22 cellular contexts compared by ENCODE assay signal in genomic region chr1:26848499-26848898, GRCh38. TPM values are rescaled to one million over a fixed set of nuclear protein-coding genes. Genes with fewer than 3 reads are reported as not detected.
DNase-seq lines count a peak whose midpoint lies in the region; ATAC-seq, FAIRE-seq and TF ChIP-seq lines count a peak whose summit lies in the region.
"Had no signal": no experiment of that assay in that cellular context is flagged by ENCODE, and none has a peak within 500 bp of the region (broad histone marks: within the 10 kb centered on the region; RNA-seq: fewer than 3 reads in every experiment).

No MANE protein-coding gene starts in this region.

- H3K4me1 Mint-ChIP-seq in HFFc6 (ENCODE audit: low read depth), result peaks cover 34% of the 10 kb centered on the region
- H3K4me1 Mint-ChIP-seq in activated CD4-positive, alpha-beta T cell treated with anti-CD3 and anti-CD28 coated beads for 36 hours, result peaks cover 8% of the 10 kb centered on the region
- H3K4me1 Mint-ChIP-seq: mesothelial cell of epicardium had no signal

- peak overlapping the region; percentile 99 for H3K27ac Mint-ChIP-seq in HFFc6
- H3K27ac Mint-ChIP-seq in activated CD4-positive, alpha-beta T cell treated with anti-CD3 and anti-CD28 coated beads for 36 hours, result no peak overlapping the region
- H3K27ac Mint-ChIP-seq: mesothelial cell of epicardium had no signal

- no peak overlapping the region for H2AFZ ChIP-seq in hepatocyte
- H2AFZ ChIP-seq: parathyroid adenoma had no signal

- no peak overlapping the region for H3K4me3 ChIP-seq in ascending aorta
- H3K4me3 ChIP-seq in hepatocyte, result no peak overlapping the region
- no peak overlapping the region for H3K4me3 ChIP-seq in small intestine (ENCODE audit: low read depth in 1 of 2, low read length in 2 of 2)
- H3K4me3 ChIP-seq: BLaER1 treated with 17β-estradiol and CSF1 and Interleukin-3, amounts not matched to agents 10 nM and 100 nM; thoracic aorta had no signal

- no peak for DNase-seq in HFFc6
- no peak for DNase-seq in ascending aorta (ENCODE audit: low spot score in 2 of 2)
- no peak for DNase-seq in hepatocyte (ENCODE audit: low spot score)
- DNase-seq in small intestine, result no peak
- DNase-seq in activated CD4-positive, alpha-beta T cell treated with anti-CD3 and anti-CD28 coated beads for 36 hours, result no peak
- DNase-seq in HEK293T (ENCODE audit: extremely low spot score), result no peak
- no peak for DNase-seq in DMS114 treated with DMSO at 0.1 percent for 48 hours (lab: John Stamatoyannopoulos, UW; ENCODE audit: unreplicated experiment)
- no peak for DNase-seq in activated naive CD4-positive, alpha-beta T cell treated with anti-CD3 and anti-CD28 coated beads, Interleukin-2, amount 50 U/mL, for 16 hours
- DNase-seq: activated CD4-positive, CD25-positive, alpha-beta regulatory T cell treated with anti-CD3 and anti-CD28 coated beads, Interleukin-2, amount 50 U/mL, for 72 hours; cerebellar nuclear complex; DMS79; KBM-7; NCI-H1092 treated with DMSO at 0.1 percent for 48 hours; NCI-H2107; NCI-H774 had no signal

- H3K4me2 ChIP-seq in hepatocyte, result no peak overlapping the region
- H3K4me2 ChIP-seq: BLaER1 treated with 17β-estradiol and CSF1 and Interleukin-3, amounts not matched to agents 10 nM and 100 nM had no signal

- H3K9me3 ChIP-seq in ascending aorta (no peaks in the 10 kb centered on the region), hepatocyte (ENCODE audit: low read depth) (no peaks in the 10 kb centered on the region), small intestine (ENCODE audit: control insufficient read depth, low read depth) (no peaks in the 10 kb centered on the region)
- H3K9me3 ChIP-seq: BLaER1 treated with 17β-estradiol and CSF1 and Interleukin-3, amounts not matched to agents 10 nM and 100 nM; thoracic aorta had no signal

- no peak for ATAC-seq in activated CD4-positive, alpha-beta T cell treated with anti-CD3 and anti-CD28 coated beads for 36 hours

- H3K9me3 Mint-ChIP-seq in HFFc6, result no peaks in the 10 kb centered on the region
- no peaks in the 10 kb centered on the region for H3K9me3 Mint-ChIP-seq in activated CD4-positive, alpha-beta T cell treated with anti-CD3 and anti-CD28 coated beads for 36 hours (ENCODE audit: low read depth)
- H3K9me3 Mint-ChIP-seq: mesothelial cell of epicardium had no signal

- H3K36me3 ChIP-seq in ascending aorta, result peaks cover 60 to 61% of the 10 kb centered on the region in 2 donors
- H3K36me3 ChIP-seq in hepatocyte (replicated peaks; ENCODE audit: insufficient read depth, low read depth), result no peaks in the 10 kb centered on the region
- H3K36me3 ChIP-seq in small intestine (ENCODE audit: control insufficient read depth in 2 of 2, insufficient read depth in 2 of 2, low read length in 2 of 2), result peaks cover 4 to 17% of the 10 kb centered on the region in 2 donors

- POLR2A ChIA-PET in activated CD4-positive, alpha-beta T cell treated with anti-CD3 and anti-CD28 coated beads for 36 hours (lab: Charles Lee), result interaction anchor here (1.2 kb wide), 1 partner anchor 17 kb away, joined by 11 read pairs; no protein-coding TSS in a partner anchor
- POLR2A ChIA-PET in HEK293T (lab: Yijun Ruan, JAX), result interaction anchor here (0.7 to 2.3 kb wide), 3 partner anchors 17 to 52 kb away, joined by 3 to 8 read pairs (median 3); partner anchors contain the start of genes GPATCH3 and ZDHHC18

- H3K79me2 ChIP-seq in hepatocyte, result peaks cover 3% of the 10 kb centered on the region
- H3K79me2 ChIP-seq: parathyroid adenoma had no signal

- no peak overlapping the region for H3K4me3 Mint-ChIP-seq in HFFc6
- no peak overlapping the region for H3K4me3 Mint-ChIP-seq in activated CD4-positive, alpha-beta T cell treated with anti-CD3 and anti-CD28 coated beads for 36 hours
- H3K4me3 Mint-ChIP-seq: mesothelial cell of epicardium had no signal

- H3K9me2 ChIP-seq in hepatocyte (replicated peaks; ENCODE audit: insufficient read depth), result no peaks in the 10 kb centered on the region

- TF ChIP-seq CTCF in HFFc6 (IDR thresholded peaks at IDR 0.05), result no peak
- TF ChIP-seq CTCF in ascending aorta (IDR thresholded peaks at IDR 0.05), result no peak
- no peak for TF ChIP-seq CTCF in hepatocyte (IDR thresholded peaks at IDR 0.05; ENCODE audit: poor library complexity)

- 94% methylated on average over 10 of the region's 10 CpGs for WGBS in hepatocyte (ENCODE audit: low lambda C conversion rate, missing lambda C conversion rate)
- 70 to 88% (median 72%) methylated on average over 10 of the region's 10 CpGs for WGBS in small intestine, 3 donors

- H3K36me3 Mint-ChIP-seq in HFFc6 (ENCODE audit: low read depth), result peaks cover 28% of the 10 kb centered on the region
- H3K36me3 Mint-ChIP-seq in activated CD4-positive, alpha-beta T cell treated with anti-CD3 and anti-CD28 coated beads for 36 hours (ENCODE audit: low read depth), result peaks cover 60% of the 10 kb centered on the region

- peaks cover 0 to 8% of the 10 kb centered on the region in 2 donors for H3K4me1 ChIP-seq in ascending aorta
- no peaks in the 10 kb centered on the region for H3K4me1 ChIP-seq in hepatocyte (ENCODE audit: insufficient read depth)
- peaks cover 0 to 3% of the 10 kb centered on the region in 2 donors for H3K4me1 ChIP-seq in small intestine (ENCODE audit: control insufficient read depth in 2 of 2, insufficient read depth in 1 of 2, low read depth in 1 of 2, low read length in 1 of 2)
- H3K4me1 ChIP-seq: BLaER1 treated with 17β-estradiol and CSF1 and Interleukin-3, amounts not matched to agents 10 nM and 100 nM; parathyroid adenoma had no signal

- intact Hi-C loops in ascending aorta (cut with DNase I), result no loop called here
- intact Hi-C loops in activated CD4-positive, alpha-beta T cell treated with anti-CD3 and anti-CD28 coated beads for 36 hours (cut with DNase I, micrococcal nuclease), result no loop called here

- H4K20me1 ChIP-seq in hepatocyte (ENCODE audit: insufficient read depth, poor library complexity, severe bottlenecking), result no peaks in the 10 kb centered on the region

- no peaks in the 10 kb centered on the region; the same call in 1 of the 2 replicates for H3K27me3 Mint-ChIP-seq in HFFc6 (ENCODE audit: insufficient read depth)
- no peaks in the 10 kb centered on the region for H3K27me3 Mint-ChIP-seq in activated CD4-positive, alpha-beta T cell treated with anti-CD3 and anti-CD28 coated beads for 36 hours

- peak overlapping the region; percentile 60 to 76 for H3K27ac ChIP-seq in ascending aorta
- H3K27ac ChIP-seq in hepatocyte, result peak overlapping the region; percentile 71
- H3K27ac ChIP-seq in small intestine (ENCODE audit: low read depth in 1 of 2, low read length in 1 of 2), result peak overlapping the region; percentile 81 to 88
- H3K27ac ChIP-seq: BLaER1 treated with 17β-estradiol and CSF1 and Interleukin-3, amounts not matched to agents 10 nM and 100 nM; HL-60; parathyroid adenoma had no signal

- FAIRE-seq in small intestine (lab: Jason Lieb, UNC), result no peak
- FAIRE-seq: endometrium had no signal

- CTCF ChIA-PET in activated CD4-positive, alpha-beta T cell treated with anti-CD3 and anti-CD28 coated beads for 36 hours (lab: Charles Lee), result interaction anchor here (0.5 to 2.2 kb wide), 8 partner anchors 10 to 307 kb away, joined by 3 to 10 read pairs (median 4); no protein-coding TSS in a partner anchor
- CTCF ChIA-PET in HEK293T (lab: Yijun Ruan, JAX), result interaction anchor here (0.7 to 0.8 kb wide), 2 partner anchors 15 to 30 kb away, joined by 4 to 5 read pairs; no protein-coding TSS in a partner anchor

- no peaks in the 10 kb centered on the region for H3K27me3 ChIP-seq in ascending aorta
- H3K27me3 ChIP-seq in hepatocyte, result no peaks in the 10 kb centered on the region
- no peaks in the 10 kb centered on the region for H3K27me3 ChIP-seq in small intestine (ENCODE audit: control insufficient read depth in 2 of 2, insufficient read depth in 2 of 2, low read length in 2 of 2)
- H3K27me3 ChIP-seq: BLaER1 treated with 17β-estradiol and CSF1 and Interleukin-3, amounts not matched to agents 10 nM and 100 nM had no signal

TF ChIP-seq in HEK293T, 16 proteins besides CTCF, POLR2A, EP300 and RAD21:
- no peak for TF ChIP-seq NFRKB (IDR thresholded peaks at IDR 0.05)

RNA-seq across cellular contexts. Expression of gene SFN, which starts 14.4 kb away (rescaled TPM):
- total RNA-seq in HFFc6 (2021; fragmentation: NEBNext Ultra II Directional; extraction: Animal tissue kit (Norgen Biotek cat#: 25700)), result under 1 TPM in 4 of 6 experiments, not detected in 2; 0.11 to 0.28 (median 0.20) TPM
- total RNA-seq in ascending aorta (17.8 TPM), hepatocyte (2.5 and 3.4 TPM in 2 replicates)
- polyA plus RNA-seq in hepatocyte (7.3 and 8.5 TPM in 2 replicates), small intestine (100 to 1,000 TPM in 2 of 3 donors, 10 to 100 TPM in 1; 67.8 to 137 (median 128) TPM)
- total RNA-seq in activated CD4-positive, alpha-beta T cell treated with anti-CD3 and anti-CD28 coated beads for 36 hours, result 1 to 10 TPM in 1 of 2 experiments, under 1 TPM in 1; 0.87 to 1.1 TPM
- total RNA-seq: RPMI7951 had no signal

RNA-seq across cellular contexts. Expression of gene ZDHHC18, which starts 22.0 kb away (rescaled TPM):
- total RNA-seq in HFFc6 (2021; fragmentation: NEBNext Ultra II Directional; extraction: Animal tissue kit (Norgen Biotek cat#: 25700)), result 10 to 100 TPM; 19.2 to 31.6 (median 23.8) TPM
- total RNA-seq in ascending aorta (36.0 TPM), hepatocyte (14.9 and 21.7 TPM in 2 replicates)
- polyA plus RNA-seq in hepatocyte (22.5 and 22.6 TPM in 2 replicates), small intestine (10 to 100 TPM in 1 of 3 donors, 1 to 10 TPM in 2; 7.2 to 10.5 (median 7.8) TPM)
- 10 to 100 TPM; 51.6 to 66.0 TPM for total RNA-seq in activated CD4-positive, alpha-beta T cell treated with anti-CD3 and anti-CD28 coated beads for 36 hours

RNA-seq across cellular contexts. Expression of gene GPN2, which starts 41.6 kb away (rescaled TPM):
- total RNA-seq in HFFc6 (2021; fragmentation: NEBNext Ultra II Directional; extraction: Animal tissue kit (Norgen Biotek cat#: 25700)), result 10 to 100 TPM; 28.4 to 39.3 (median 36.1) TPM
- total RNA-seq in ascending aorta (7.5 TPM), hepatocyte (12.6 and 15.8 TPM in 2 replicates)
- polyA plus RNA-seq in hepatocyte (37.9 and 44.6 TPM in 2 replicates), small intestine (10 to 100 TPM; 13.5 to 21.9 (median 18.2) TPM)
- 10 to 100 TPM; 44.3 to 45.6 TPM for total RNA-seq in activated CD4-positive, alpha-beta T cell treated with anti-CD3 and anti-CD28 coated beads for 36 hours

RNA-seq across cellular contexts. Expression of gene GPATCH3, which starts 51.8 kb away (rescaled TPM):
- 10 to 100 TPM in 3 of 6 experiments, 1 to 10 TPM in 3; 8.6 to 12.0 (median 10.2) TPM for total RNA-seq in HFFc6 (2021; fragmentation: NEBNext Ultra II Directional; extraction: Animal tissue kit (Norgen Biotek cat#: 25700))
- total RNA-seq in ascending aorta (2.0 TPM), hepatocyte (9.5 and 11.6 TPM in 2 replicates)
- polyA plus RNA-seq in hepatocyte (15.8 and 18.4 TPM in 2 replicates), small intestine (10 to 100 TPM; 11.0 to 55.7 (median 43.2) TPM)
- total RNA-seq in activated CD4-positive, alpha-beta T cell treated with anti-CD3 and anti-CD28 coated beads for 36 hours, result 1 to 10 TPM; 7.0 to 8.7 TPM
